Comparison of ENCODE assay signal across 10 cellular contexts in the genomic region with DNA sequence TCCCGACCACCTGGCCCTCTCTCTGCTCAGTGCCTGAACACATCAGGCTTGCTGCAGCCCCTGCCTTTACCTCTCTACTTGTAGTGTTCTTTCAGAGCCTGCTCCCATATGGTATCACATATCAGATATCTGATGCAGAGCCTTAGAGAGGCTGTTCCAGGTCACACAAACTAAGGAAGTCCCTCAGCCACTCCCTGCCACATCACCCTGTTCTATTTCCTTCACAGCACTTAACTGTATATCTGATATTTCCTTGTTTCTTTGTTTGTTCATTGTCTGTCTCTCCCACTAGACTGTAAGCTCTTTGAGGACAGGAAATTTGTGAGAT. TPM values are rescaled to one million over a fixed set of nuclear protein-coding genes. Genes with fewer than 3 reads are reported as not detected.
A peak's percentile ranks its signal among the peaks of the same experiment; 100 is the strongest.
DNase-seq lines count a peak whose midpoint lies in the region; ATAC-seq and TF ChIP-seq lines count a peak whose summit lies in the region.
"Had no signal": no experiment of that assay in that cellular context is flagged by ENCODE, and none has a peak within 500 bp of the region (broad histone marks: within the 10 kb centered on the region; RNA-seq: fewer than 3 reads in every experiment).

No MANE protein-coding gene starts in this region.

- H3K36me3 ChIP-seq in lower lobe of right lung = no peaks in the 10 kb centered on the region
- no peaks in the 10 kb centered on the region for H3K36me3 ChIP-seq in thoracic aorta
- no peaks in the 10 kb centered on the region for H3K36me3 ChIP-seq in brain microvascular endothelial cell (replicated peaks)

- DNase-seq in DMS 273 (lab: John Stamatoyannopoulos, UW; ENCODE audit: unreplicated experiment) = peak; percentile 57
- no peak for DNase-seq in DMS 273 treated with DMSO at 0.1 percent for 48 hours (lab: John Stamatoyannopoulos, UW)
- no peak for DNase-seq in coronary artery (ENCODE audit: low spot score)
- no peak for DNase-seq in lower lobe of right lung
- no peak for DNase-seq in thoracic aorta (ENCODE audit: low spot score)
- no peak for DNase-seq in brain microvascular endothelial cell
- DNase-seq in NCI-H1930 (lab: John Stamatoyannopoulos, UW) = no peak
- no peak for DNase-seq in NCI-H1436 treated with DMSO at 0.1 percent for 48 hours (lab: John Stamatoyannopoulos, UW)
- DNase-seq: SIG-M5 had no signal

- H3K27ac ChIP-seq in coronary artery (peak overlapping the region; percentile 86 to 94), lower lobe of right lung (no peak overlapping the region), thoracic aorta (peak overlapping the region; percentile 85 to 99), brain microvascular endothelial cell (no peak overlapping the region)
- H3K27ac ChIP-seq: 22Rv1 had no signal

- H3K4me3 ChIP-seq in coronary artery (peak overlapping the region; percentile 66), lower lobe of right lung (peak overlapping the region; percentile 55), thoracic aorta (peak overlapping the region; percentile 90), brain microvascular endothelial cell (ENCODE audit: low read depth, low read length) (no peak overlapping the region)

- peaks cover 30% of the 10 kb centered on the region for H3K27me3 ChIP-seq in lower lobe of right lung (ENCODE audit: low read depth)
- no peaks in the 10 kb centered on the region for H3K27me3 ChIP-seq in thoracic aorta (replicated peaks; ENCODE audit: insufficient read depth)
- no peaks in the 10 kb centered on the region for H3K27me3 ChIP-seq in brain microvascular endothelial cell (replicated peaks)

- ATAC-seq in lower lobe of right lung (no peak), thoracic aorta (ENCODE audit: insufficient number of reproducible peaks, low FRiP score, low read depth) (no peak)

- no peaks in the 10 kb centered on the region for H3K9me3 ChIP-seq in lower lobe of right lung
- H3K9me3 ChIP-seq in thoracic aorta = no peaks in the 10 kb centered on the region

- H3K4me1 ChIP-seq in lower lobe of right lung = peaks cover 14% of the 10 kb centered on the region
- peaks cover 8 to 24% of the 10 kb centered on the region in 2 donors for H3K4me1 ChIP-seq in thoracic aorta (ENCODE audit: control insufficient read depth in 1 of 2, low read depth in 2 of 2)

- intact Hi-C loops in lower lobe of right lung (cut with DNase I) = no loop called here

- TF ChIP-seq CTCF in coronary artery (IDR thresholded peaks at IDR 0.05) (no peak), lower lobe of right lung (IDR thresholded peaks at IDR 0.05) (no peak), thoracic aorta (IDR thresholded peaks at IDR 0.05) (no peak), brain microvascular endothelial cell (IDR thresholded peaks at IDR 0.05; ENCODE audit: low read depth, low read length, missing control alignments) (no peak)

- in situ Hi-C loops in brain microvascular endothelial cell (cut with HindIII; ENCODE audit: low pct_ligation_motif_present, low sequenced_read_pairs) = no loop called here

RNA-seq across cellular contexts. Expression of a gene that starts 1.0 kb away (rescaled TPM):
- 2.8 TPM for total RNA-seq in lower lobe of right lung
- total RNA-seq in thoracic aorta = 10 to 100 TPM; 50.2 to 62.5 TPM

Comparison
In these comparisons a context has a peak if more than half of its experiments do, and no peak if none do; other contexts are left out.
1. H3K27ac ChIP-seq: peak in coronary artery (2 of 2) and thoracic aorta (2 of 2); none in lower lobe of right lung (single experiment) and brain microvascular endothelial cell (single experiment).
2. RNA of a gene that starts 1.0 kb away (total RNA-seq): 50.2 to 62.5 TPM in thoracic aorta; 2.8 TPM in lower lobe of right lung (single experiment); every median in the first group is over 10 times any median in the second.